In the genomic region with DNA sequence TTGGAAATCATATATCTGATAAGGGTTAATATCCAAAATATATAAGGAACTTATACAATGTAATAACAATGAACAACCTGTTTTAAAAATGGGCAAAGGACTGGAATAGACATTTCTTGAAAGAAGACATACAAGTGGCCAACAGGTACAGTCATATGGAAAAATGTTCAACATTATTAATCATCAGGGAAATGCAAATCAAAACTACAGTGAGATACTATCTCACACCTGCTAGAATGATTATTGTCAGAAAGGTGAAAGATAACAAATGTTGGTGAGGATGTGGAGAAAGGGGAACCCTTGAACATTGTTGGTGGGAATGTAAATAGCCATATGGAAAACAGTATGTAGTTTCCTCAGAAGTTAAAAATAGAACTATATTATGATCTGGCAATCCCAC, we compare ENCODE assay signal across 15 cellular contexts. TPM values are rescaled to one million over a fixed set of nuclear protein-coding genes. Genes with fewer than 3 reads are reported as not detected.
DNase-seq lines count a peak whose midpoint lies in the region; ATAC-seq and TF ChIP-seq lines count a peak whose summit lies in the region.
"Had no signal": no experiment of that assay in that cellular context is flagged by ENCODE, and none has a peak within 500 bp of the region (broad histone marks: within the 10 kb centered on the region; RNA-seq: fewer than 3 reads in every experiment).

No MANE protein-coding gene starts in this region.

- H3K27ac Mint-ChIP-seq in activated CD8-positive, alpha-beta T cell treated with anti-CD3 and anti-CD28 coated beads for 36 hours, result peak overlapping the region; percentile 96
- H3K27ac Mint-ChIP-seq in activated CD8-positive, alpha-beta T cell treated with anti-CD3 and anti-CD28 coated beads, Interleukin-2, amount 10 ng/mL, durations not matched to agents 7 days and 5 days, result no peak overlapping the region
- H3K27ac Mint-ChIP-seq in memory B cell (peak overlapping the region; percentile 10), neural progenitor cell (no peak overlapping the region)
- H3K27ac Mint-ChIP-seq: HFFc6 had no signal

- peak overlapping the region; percentile 32 for H3K4me3 Mint-ChIP-seq in activated CD8-positive, alpha-beta T cell treated with anti-CD3 and anti-CD28 coated beads for 36 hours
- no peak overlapping the region for H3K4me3 Mint-ChIP-seq in activated CD8-positive, alpha-beta T cell treated with anti-CD3 and anti-CD28 coated beads, Interleukin-2, amount 10 ng/mL, durations not matched to agents 7 days and 5 days
- H3K4me3 Mint-ChIP-seq in memory B cell (peak overlapping the region; percentile 19), neural progenitor cell (no peak overlapping the region)
- H3K4me3 Mint-ChIP-seq: central memory CD8-positive, alpha-beta T cell; HFFc6 had no signal

- H3K9me3 ChIP-seq in MM.1S (replicated peaks; ENCODE audit: insufficient read depth, low read length), result no peaks in the 10 kb centered on the region
- no peaks in the 10 kb centered on the region for H3K9me3 ChIP-seq in HAP-1
- no peaks in the 10 kb centered on the region for H3K9me3 ChIP-seq in neural progenitor cell (ENCODE audit: low read depth)
- H3K9me3 ChIP-seq: upper lobe of left lung had no signal

- peaks cover 24% of the 10 kb centered on the region for H3K36me3 Mint-ChIP-seq in activated CD8-positive, alpha-beta T cell treated with anti-CD3 and anti-CD28 coated beads for 36 hours (ENCODE audit: low read depth)
- H3K36me3 Mint-ChIP-seq in activated CD8-positive, alpha-beta T cell treated with anti-CD3 and anti-CD28 coated beads, Interleukin-2, amount 10 ng/mL, durations not matched to agents 7 days and 5 days (ENCODE audit: low read depth), result no peaks in the 10 kb centered on the region
- peaks cover 5% of the 10 kb centered on the region for H3K36me3 Mint-ChIP-seq in memory B cell
- peaks cover 3% of the 10 kb centered on the region for H3K36me3 Mint-ChIP-seq in neural progenitor cell

- H3K9ac ChIP-seq in MM.1S (ENCODE audit: low read length) (peak overlapping the region; percentile 52; the same call in 1 of the 2 replicates), neural progenitor cell (no peak overlapping the region)

- no peaks in the 10 kb centered on the region for H3K9me3 Mint-ChIP-seq in activated CD8-positive, alpha-beta T cell treated with anti-CD3 and anti-CD28 coated beads for 36 hours
- no peaks in the 10 kb centered on the region for H3K9me3 Mint-ChIP-seq in activated CD8-positive, alpha-beta T cell treated with anti-CD3 and anti-CD28 coated beads, Interleukin-2, amount 10 ng/mL, durations not matched to agents 7 days and 5 days (ENCODE audit: insufficient read depth)
- H3K9me3 Mint-ChIP-seq in memory B cell (no peaks in the 10 kb centered on the region), neural progenitor cell (no peaks in the 10 kb centered on the region)
- H3K9me3 Mint-ChIP-seq: central memory CD8-positive, alpha-beta T cell; HFFc6 had no signal

- H3F3A ChIP-seq in MM.1S (ENCODE audit: insufficient read depth, low read length) (peaks cover 37% of the 10 kb centered on the region), neural progenitor cell (ENCODE audit: low read depth) (no peaks in the 10 kb centered on the region)

- H3K27ac ChIP-seq in MM.1S (ENCODE audit: low read length) (peak overlapping the region; percentile 86), neural progenitor cell (no peak overlapping the region)
- H3K27ac ChIP-seq: upper lobe of left lung had no signal

- no peaks in the 10 kb centered on the region for H3K9me2 ChIP-seq in MM.1S (replicated peaks; ENCODE audit: insufficient read depth, low read length)

- H3K79me2 ChIP-seq in MM.1S (ENCODE audit: low read length) (peaks cover 70% of the 10 kb centered on the region), neural progenitor cell (ENCODE audit: low read depth) (no peaks in the 10 kb centered on the region)

- intact Hi-C loops in activated CD8-positive, alpha-beta T cell treated with anti-CD3 and anti-CD28 coated beads for 36 hours (cut with micrococcal nuclease), result loop anchor here (10.0 kb wide), 2 partner anchors 116 to 226 kb away; a partner anchor contains a TSS

- no peak for TF ChIP-seq CTCF in activated CD8-positive, alpha-beta T cell treated with anti-CD3 and anti-CD28 coated beads for 36 hours (IDR thresholded peaks at IDR 0.05)
- TF ChIP-seq CTCF in MM.1S (IDR thresholded peaks at IDR 0.05; ENCODE audit: low read length) (no peak), neural progenitor cell (IDR thresholded peaks at IDR 0.05) (no peak)

- H3K4me2 ChIP-seq in MM.1S (ENCODE audit: low read depth, low read length) (peak overlapping the region; percentile 88), neural progenitor cell (no peak overlapping the region)

- CTCF ChIA-PET in activated CD8-positive, alpha-beta T cell treated with anti-CD3 and anti-CD28 coated beads for 36 hours (lab: Charles Lee), result interaction anchor here (1.6 kb wide), 1 partner anchor 10 kb away, joined by 3 read pairs; no protein-coding TSS in a partner anchor
- CTCF ChIA-PET in activated CD8-positive, alpha-beta T cell treated with anti-CD3 and anti-CD28 coated beads, Interleukin-2, amount 10 ng/mL, durations not matched to agents 7 days and 5 days (lab: Charles Lee), result interaction anchor here (1.4 to 2.6 kb wide), 2 partner anchors 12 to 21 kb away, joined by 4 to 6 read pairs; no protein-coding TSS in a partner anchor

- peaks cover 59% of the 10 kb centered on the region for H3K4me1 ChIP-seq in MM.1S (ENCODE audit: low read length)
- no peaks in the 10 kb centered on the region for H3K4me1 ChIP-seq in HAP-1
- H3K4me1 ChIP-seq in neural progenitor cell, result no peaks in the 10 kb centered on the region

- POLR2A ChIA-PET in activated CD8-positive, alpha-beta T cell treated with anti-CD3 and anti-CD28 coated beads for 36 hours (lab: Charles Lee), result interaction anchor here (0.7 to 0.9 kb wide), 3 partner anchors 19 to 118 kb away, joined by 3 to 4 read pairs (median 3); no protein-coding TSS in a partner anchor
- POLR2A ChIA-PET in activated CD8-positive, alpha-beta T cell treated with anti-CD3 and anti-CD28 coated beads, Interleukin-2, amount 10 ng/mL, durations not matched to agents 7 days and 5 days (lab: Charles Lee), result no interaction called here

- H2AFZ ChIP-seq in MM.1S (ENCODE audit: low read length) (no peak overlapping the region), neural progenitor cell (replicated peaks) (no peak overlapping the region)

- no peak for DNase-seq in activated CD8-positive, alpha-beta T cell treated with anti-CD3 and anti-CD28 coated beads for 36 hours
- no peak for DNase-seq in activated CD8-positive, alpha-beta T cell treated with anti-CD3 and anti-CD28 coated beads, Interleukin-2, amount 10 ng/mL, durations not matched to agents 7 days and 5 days
- DNase-seq in MM.1S (no peak), memory B cell (ENCODE audit: low spot score in 2 of 2) (no peak), HAP-1 (ENCODE audit: low spot score in 2 of 2) (no peak), neural progenitor cell (ENCODE audit: low spot score) (no peak)
- DNase-seq: activated gamma-delta T cell treated with Interleukin-2 at 50 U/mL for 16 hours, COR-L47, HFFc6, Kasumi-1, SW 1271, upper lobe of left lung had no signal

- H3K27me3 ChIP-seq in MM.1S (replicated peaks; ENCODE audit: insufficient read depth, low read length), result no peaks in the 10 kb centered on the region
- no peaks in the 10 kb centered on the region for H3K27me3 ChIP-seq in HAP-1 (ENCODE audit: low read depth)
- H3K27me3 ChIP-seq in neural progenitor cell, result no peaks in the 10 kb centered on the region
- H3K27me3 ChIP-seq: upper lobe of left lung had no signal

- no peaks in the 10 kb centered on the region for H4K20me1 ChIP-seq in MM.1S (ENCODE audit: insufficient read depth, low read length)
- no peaks in the 10 kb centered on the region for H4K20me1 ChIP-seq in neural progenitor cell (ENCODE audit: low read depth)

- no peaks in the 10 kb centered on the region for H3K36me3 ChIP-seq in MM.1S (replicated peaks; ENCODE audit: insufficient read depth, low read length)
- H3K36me3 ChIP-seq in HAP-1 (replicated peaks), result no peaks in the 10 kb centered on the region
- H3K36me3 ChIP-seq in neural progenitor cell, result no peaks in the 10 kb centered on the region

- peak overlapping the region; percentile 29 for H3K4me3 ChIP-seq in MM.1S (ENCODE audit: low read length)
- no peak overlapping the region for H3K4me3 ChIP-seq in HAP-1
- H3K4me3 ChIP-seq in neural progenitor cell, result no peak overlapping the region
- H3K4me3 ChIP-seq: upper lobe of left lung had no signal

- H3K27me3 Mint-ChIP-seq in activated CD8-positive, alpha-beta T cell treated with anti-CD3 and anti-CD28 coated beads for 36 hours, result no peaks in the 10 kb centered on the region
- no peaks in the 10 kb centered on the region for H3K27me3 Mint-ChIP-seq in activated CD8-positive, alpha-beta T cell treated with anti-CD3 and anti-CD28 coated beads, Interleukin-2, amount 10 ng/mL, durations not matched to agents 7 days and 5 days (ENCODE audit: low read depth)
- H3K27me3 Mint-ChIP-seq in memory B cell (no peaks in the 10 kb centered on the region), neural progenitor cell (ENCODE audit: insufficient read depth, low read depth) (no peaks in the 10 kb centered on the region)
- H3K27me3 Mint-ChIP-seq: central memory CD8-positive, alpha-beta T cell had no signal

- peak; percentile 43 for ATAC-seq in activated CD8-positive, alpha-beta T cell treated with anti-CD3 and anti-CD28 coated beads for 36 hours
- ATAC-seq in activated CD8-positive, alpha-beta T cell treated with anti-CD3 and anti-CD28 coated beads, Interleukin-2, amount 10 ng/mL, durations not matched to agents 7 days and 5 days, result no peak
- ATAC-seq in GM21528 (IDR thresholded peaks at IDR 0.05; ENCODE audit: low FRiP score, unreplicated experiment) (peak; percentile 25), memory B cell (ENCODE audit: low read depth) (no peak), GM18868 (IDR thresholded peaks at IDR 0.05; ENCODE audit: unreplicated experiment) (no peak)

- in situ Hi-C loops in HAP-1 (cut with MboI; ENCODE audit: low sequenced_read_pairs), result no loop called here

- H3K4me1 Mint-ChIP-seq in activated CD8-positive, alpha-beta T cell treated with anti-CD3 and anti-CD28 coated beads for 36 hours (ENCODE audit: low read depth), result peaks cover 40% of the 10 kb centered on the region
- peaks cover 18% of the 10 kb centered on the region for H3K4me1 Mint-ChIP-seq in activated CD8-positive, alpha-beta T cell treated with anti-CD3 and anti-CD28 coated beads, Interleukin-2, amount 10 ng/mL, durations not matched to agents 7 days and 5 days (ENCODE audit: low read depth)
- H3K4me1 Mint-ChIP-seq in memory B cell (peaks cover 38% of the 10 kb centered on the region), neural progenitor cell (no peaks in the 10 kb centered on the region)

RNA-seq across cellular contexts. Expression of a gene that starts 20.4 kb away (rescaled TPM):
- total RNA-seq in activated CD8-positive, alpha-beta T cell treated with anti-CD3 and anti-CD28 coated beads for 36 hours, result 10 to 100 TPM; 23.5 to 24.7 TPM
- total RNA-seq in activated CD8-positive, alpha-beta T cell treated with anti-CD3 and anti-CD28 coated beads, Interleukin-2, amount 10 ng/mL, durations not matched to agents 7 days and 5 days, result 10 to 100 TPM; 39.8 to 47.0 TPM
- total RNA-seq in neural progenitor cell (ENCODE audit: low replicate concordance), result 32.3 and 45.6 TPM in 2 replicates

Comparison
In these comparisons a context has a peak if more than half of its experiments do, and no peak if none do; other contexts are left out.
1. ATAC-seq: peak in activated CD8-positive, alpha-beta T cell treated with anti-CD3 and anti-CD28 coated beads for 36 hours (single experiment) and GM21528 (single experiment); none in activated CD8-positive, alpha-beta T cell treated with anti-CD3 and anti-CD28 coated beads, Interleukin-2, amount 10 ng/mL, durations not matched to agents 7 days and 5 days (single experiment), memory B cell (single experiment) and GM18868 (single experiment).
2. H3K27ac Mint-ChIP-seq: peak in activated CD8-positive, alpha-beta T cell treated with anti-CD3 and anti-CD28 coated beads for 36 hours (single experiment) and memory B cell (single experiment); none in activated CD8-positive, alpha-beta T cell treated with anti-CD3 and anti-CD28 coated beads, Interleukin-2, amount 10 ng/mL, durations not matched to agents 7 days and 5 days (single experiment) and neural progenitor cell (single experiment).
3. H3K4me3 Mint-ChIP-seq: peak in activated CD8-positive, alpha-beta T cell treated with anti-CD3 and anti-CD28 coated beads for 36 hours (single experiment) and memory B cell (single experiment); none in activated CD8-positive, alpha-beta T cell treated with anti-CD3 and anti-CD28 coated beads, Interleukin-2, amount 10 ng/mL, durations not matched to agents 7 days and 5 days (single experiment) and neural progenitor cell (single experiment).